Comparison of ENCODE assay signal across 31 cellular contexts in the genomic region with DNA sequence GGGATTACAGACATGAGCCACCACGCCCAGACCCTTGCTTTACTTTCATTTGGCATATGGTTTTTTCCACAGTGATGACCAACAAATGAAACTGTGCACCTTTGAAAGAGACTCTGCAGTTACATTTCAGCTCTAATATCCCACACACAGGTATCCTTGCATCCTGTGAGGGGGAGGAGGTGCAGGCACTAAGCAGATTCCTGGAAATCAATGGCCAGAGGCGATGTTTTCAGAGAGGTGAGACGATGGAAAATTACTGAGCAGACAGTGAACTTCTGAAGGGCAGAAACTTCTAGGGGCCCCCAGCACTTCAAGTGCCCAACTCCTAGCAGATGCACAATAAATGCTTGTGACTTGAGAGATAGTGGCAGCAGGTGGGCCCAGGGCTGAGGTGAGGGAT.
"Had no signal": no experiment of that assay in that cellular context is flagged by ENCODE, and none has a peak within 500 bp of the region (broad histone marks: within the 10 kb centered on the region; RNA-seq: fewer than 3 reads in every experiment).

No MANE protein-coding gene starts in this region.

- H3K4me1 ChIP-seq: adrenal gland, body of pancreas, colonic mucosa, pancreas, psoas muscle, right atrium auricular region, suprapubic skin, tibial nerve, vagina had no signal

- DNase-seq: activated CD4-positive, alpha-beta T cell treated with anti-CD3 and anti-CD28 coated beads for 48 hours; activated CD4-positive, alpha-beta T cell treated with anti-CD3 and anti-CD28 coated beads, Interleukin-2, amount 50 U/mL, for 48 hours; activated CD8-positive, alpha-beta memory T cell treated with anti-CD3 and anti-CD28 coated beads, Interleukin-2, amount 50 U/mL, for 48 hours; activated gamma-delta T cell treated with Interleukin-2 at 50 U/mL for 16 hours; activated T-cell treated with anti-CD3 and anti-CD28 coated beads, Interleukin-2, amount 50 U/mL, for 4 hours; adrenal gland; aorta; body of pancreas; cerebellar nuclear complex; colonic mucosa; effector CD8-positive, alpha-beta T cell; left ventricle myocardium superior; naive B cell; nucleus accumbens; pancreas; psoas muscle; stimulated activated CD4-positive, alpha-beta T cell treated with anti-CD3 and anti-CD28 coated beads, Interleukin-15, amount 100 ng/mL, for 24 hours; stimulated activated CD4-positive, alpha-beta T cell treated with anti-CD3 and anti-CD28 coated beads, Interleukin-2, amount 100 ng/mL, for 24 hours; stimulated activated naive B cell treated with anti-CD40 and anti-IgM and Interleukin-4, amounts not matched to agents 10 μg/mL and 1 μg/mL and 100 μg/mL, for 72 hours; T-helper 17 cell; T1000; WERI-Rb-1 had no signal

- H3K36me3 Mint-ChIP-seq: naive B cell had no signal

- H3K4me3 ChIP-seq: adrenal gland, body of pancreas, cardiac muscle cell, colonic mucosa, pancreas, psoas muscle, right atrium auricular region, suprapubic skin, tibial nerve, vagina had no signal

- H3K9me3 Mint-ChIP-seq: activated naive CD4-positive, alpha-beta T cell treated with anti-CD3 and anti-CD28 coated beads, Interleukin-2, amount 50 U/mL, for 24 hours; activated T-cell treated with anti-CD3 and anti-CD28 coated beads, Interleukin-2, amount 50 U/mL, for 4 hours; activated T-helper 17 cell treated with anti-CD3 and anti-CD28 coated beads, Interleukin-2, amount 50 U/mL, for 72 hours; mesothelial cell of epicardium; naive B cell; stimulated activated naive B cell treated with anti-CD40 and anti-IgM and Interleukin-4, amounts not matched to agents 10 μg/mL and 1 μg/mL and 100 μg/mL, for 72 hours had no signal

- H3K36me3 ChIP-seq: adrenal gland, cardiac muscle cell, colonic mucosa, pancreas, right atrium auricular region, suprapubic skin, tibial nerve, vagina, WERI-Rb-1 had no signal

- H3K9me3 ChIP-seq: adrenal gland, body of pancreas, colonic mucosa, pancreas, psoas muscle, right atrium auricular region, suprapubic skin, tibial nerve, vagina had no signal

- ATAC-seq: activated CD4-positive, CD25-positive, alpha-beta regulatory T cell treated with anti-CD3 and anti-CD28 coated beads, Interleukin-2, amount 50 U/mL, for 24 hours; activated T-cell treated with anti-CD3 and anti-CD28 coated beads, Interleukin-2, amount 50 U/mL, for 4 hours; activated T-helper 17 cell treated with anti-CD3 and anti-CD28 coated beads, Interleukin-2, amount 50 U/mL, for 72 hours; body of pancreas; left ventricle myocardium superior; pancreas; psoas muscle; stimulated activated naive B cell treated with anti-CD40 and anti-IgM and Interleukin-4, amounts not matched to agents 10 μg/mL and 1 μg/mL and 100 μg/mL, for 72 hours; T-helper 17 cell had no signal

- H3K4me3 Mint-ChIP-seq: activated naive CD4-positive, alpha-beta T cell treated with anti-CD3 and anti-CD28 coated beads, Interleukin-2, amount 50 U/mL, for 24 hours; activated T-cell treated with anti-CD3 and anti-CD28 coated beads, Interleukin-2, amount 50 U/mL, for 4 hours; activated T-helper 17 cell treated with anti-CD3 and anti-CD28 coated beads, Interleukin-2, amount 50 U/mL, for 72 hours; mesothelial cell of epicardium; naive B cell; stimulated activated naive B cell treated with anti-CD40 and anti-IgM and Interleukin-4, amounts not matched to agents 10 μg/mL and 1 μg/mL and 100 μg/mL, for 72 hours; T-helper 17 cell had no signal

- H3K27me3 Mint-ChIP-seq: activated naive CD4-positive, alpha-beta T cell treated with anti-CD3 and anti-CD28 coated beads, Interleukin-2, amount 50 U/mL, for 24 hours; activated T-helper 17 cell treated with anti-CD3 and anti-CD28 coated beads, Interleukin-2, amount 50 U/mL, for 72 hours; naive B cell; stimulated activated naive B cell treated with anti-CD40 and anti-IgM and Interleukin-4, amounts not matched to agents 10 μg/mL and 1 μg/mL and 100 μg/mL, for 72 hours had no signal

- H3K27ac ChIP-seq: adrenal gland, body of pancreas, cardiac muscle cell, colonic mucosa, pancreas, psoas muscle, right atrium auricular region, suprapubic skin, tibial nerve, vagina, WERI-Rb-1 had no signal

- H3K27ac Mint-ChIP-seq: activated naive CD4-positive, alpha-beta T cell treated with anti-CD3 and anti-CD28 coated beads, Interleukin-2, amount 50 U/mL, for 24 hours; activated T-helper 17 cell treated with anti-CD3 and anti-CD28 coated beads, Interleukin-2, amount 50 U/mL, for 72 hours; mesothelial cell of epicardium; stimulated activated naive B cell treated with anti-CD40 and anti-IgM and Interleukin-4, amounts not matched to agents 10 μg/mL and 1 μg/mL and 100 μg/mL, for 72 hours; T-helper 17 cell had no signal

- H3K27me3 ChIP-seq: adrenal gland, body of pancreas, cardiac muscle cell, colonic mucosa, pancreas, right atrium auricular region, suprapubic skin, tibial nerve, vagina had no signal

- H3K4me1 Mint-ChIP-seq: activated naive CD4-positive, alpha-beta T cell treated with anti-CD3 and anti-CD28 coated beads, Interleukin-2, amount 50 U/mL, for 24 hours; activated T-helper 17 cell treated with anti-CD3 and anti-CD28 coated beads, Interleukin-2, amount 50 U/mL, for 72 hours; naive B cell; stimulated activated naive B cell treated with anti-CD40 and anti-IgM and Interleukin-4, amounts not matched to agents 10 μg/mL and 1 μg/mL and 100 μg/mL, for 72 hours; T-helper 17 cell had no signal
